Comparison of ENCODE assay signal across 14 cellular contexts in the genomic region with DNA sequence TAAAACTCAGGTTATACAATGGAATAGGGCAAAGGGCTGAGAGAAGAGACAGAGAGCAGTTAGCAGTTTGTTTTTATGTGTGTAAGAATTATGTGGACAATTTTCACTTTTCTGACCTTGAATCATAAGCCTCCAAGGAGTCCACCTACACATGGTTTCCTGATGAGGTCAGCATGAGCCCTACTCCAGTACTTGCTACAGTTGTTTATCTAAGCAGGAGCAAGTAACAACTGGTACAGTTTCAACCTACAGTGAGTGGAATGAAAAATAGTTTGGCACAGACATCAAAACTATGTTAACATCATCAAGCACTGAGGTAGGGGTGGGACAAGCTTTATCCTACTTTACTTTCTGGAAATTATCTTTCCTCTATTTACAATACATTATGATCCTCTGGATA.
DNase-seq lines count a peak whose midpoint lies in the region; ATAC-seq and TF ChIP-seq lines count a peak whose summit lies in the region.
"Had no signal": no experiment of that assay in that cellular context is flagged by ENCODE, and none has a peak within 500 bp of the region (broad histone marks: within the 10 kb centered on the region; RNA-seq: fewer than 3 reads in every experiment).

No MANE protein-coding gene starts in this region.

- TF ChIP-seq POLR2A in GM18505 (IDR thresholded peaks at IDR 0.05; ENCODE audit: borderline replicate concordance, extremely low read depth, insufficient read depth, insufficient read length), result no peak
- TF ChIP-seq POLR2A in ovary (IDR thresholded peaks at IDR 0.05), result no peak

- DNase-seq in AG09309 (ENCODE audit: low read depth), result peak; percentile 13
- DNase-seq in HT1080 (ENCODE audit: low read depth), result peak; percentile 13
- no peak for DNase-seq in chondrocyte (ENCODE audit: low spot score)
- DNase-seq in left lung, result no peak
- no peak for DNase-seq in activated naive CD4-positive, alpha-beta T cell treated with anti-CD3 and anti-CD28 coated beads, Interleukin-2, amount 50 U/mL, for 16 hours
- DNase-seq in ovary, result no peak
- DNase-seq: activated CD4-positive, CD25-positive, alpha-beta regulatory T cell; activated T-cell treated with anti-CD3 and anti-CD28 coated beads, Interleukin-2, amount 50 U/mL, for 4 hours; BE2C; body of pancreas; stimulated activated CD4-positive, alpha-beta T cell treated with anti-CD3 and anti-CD28 coated beads, Interleukin-2, amount 100 ng/mL, for 48 hours had no signal

- no peaks in the 10 kb centered on the region for H3K27me3 Mint-ChIP-seq in chondrocyte (ENCODE audit: low read depth)

- peaks cover 14% of the 10 kb centered on the region for H3K36me3 Mint-ChIP-seq in chondrocyte (ENCODE audit: low read depth)
- H3K36me3 Mint-ChIP-seq: stimulated activated effector memory CD8-positive, alpha-beta T cell treated with anti-CD3 and anti-CD28 coated beads, Interleukin-12 subunit alpha, Interleukin-12 subunit beta, amount 100 ng/mL, for 72 hours had no signal

- H3K27me3 ChIP-seq in left lung (no peaks in the 10 kb centered on the region), ovary (no peaks in the 10 kb centered on the region)
- H3K27me3 ChIP-seq: BE2C, body of pancreas had no signal

- TF ChIP-seq CTCF in AG09309 (IDR thresholded peaks at IDR 0.05; ENCODE audit: control insufficient read depth, insufficient read depth, low read depth, low read length, missing control alignments) (no peak), chondrocyte (IDR thresholded peaks at IDR 0.05) (peak; percentile 27), left lung (IDR thresholded peaks at IDR 0.05) (no peak), ovary (IDR thresholded peaks at IDR 0.05) (no peak)

- H3K4me3 Mint-ChIP-seq in chondrocyte (ENCODE audit: unreplicated experiment), result no peak overlapping the region
- H3K4me3 Mint-ChIP-seq: activated T-cell treated with anti-CD3 and anti-CD28 coated beads, Interleukin-2, amount 50 U/mL, for 4 hours; stimulated activated effector memory CD8-positive, alpha-beta T cell treated with anti-CD3 and anti-CD28 coated beads, Interleukin-12 subunit alpha, Interleukin-12 subunit beta, amount 100 ng/mL, for 72 hours had no signal

- H3K27ac ChIP-seq in left lung (no peak overlapping the region), ovary (no peak overlapping the region)
- H3K27ac ChIP-seq: body of pancreas had no signal

- peaks cover 27% of the 10 kb centered on the region for H3K9me3 Mint-ChIP-seq in chondrocyte (ENCODE audit: low read depth)

- peaks cover 0 to 8% of the 10 kb centered on the region in 2 donors for H3K9me3 ChIP-seq in left lung
- peaks cover 0 to 4% of the 10 kb centered on the region in 2 donors for H3K9me3 ChIP-seq in ovary
- H3K9me3 ChIP-seq: BE2C had no signal

- peak overlapping the region; percentile 67 for H3K27ac Mint-ChIP-seq in chondrocyte (ENCODE audit: unreplicated experiment)
- H3K27ac Mint-ChIP-seq: stimulated activated effector memory CD8-positive, alpha-beta T cell treated with anti-CD3 and anti-CD28 coated beads, Interleukin-12 subunit alpha, Interleukin-12 subunit beta, amount 100 ng/mL, for 72 hours had no signal

- TF ChIP-seq EP300 in ovary (IDR thresholded peaks at IDR 0.05), result no peak

- H3K36me3 ChIP-seq in left lung (no peaks in the 10 kb centered on the region), ovary (no peaks in the 10 kb centered on the region)
- H3K36me3 ChIP-seq: BE2C had no signal

- ATAC-seq in left lung (peak; percentile 98), GM18505 (IDR thresholded peaks at IDR 0.05; ENCODE audit: unreplicated experiment) (no peak), HG03460 (IDR thresholded peaks at IDR 0.05; ENCODE audit: unreplicated experiment) (no peak)
- ATAC-seq: activated T-cell treated with anti-CD3 and anti-CD28 coated beads, Interleukin-2, amount 50 U/mL, for 4 hours; body of pancreas; stimulated activated effector memory CD8-positive, alpha-beta T cell treated with anti-CD3 and anti-CD28 coated beads, Interleukin-12 subunit alpha, Interleukin-12 subunit beta, amount 100 ng/mL, for 72 hours had no signal

- H3K4me3 ChIP-seq in AG09309 (ENCODE audit: control insufficient read depth, low read depth, low read length), result no peak overlapping the region
- H3K4me3 ChIP-seq in left lung, result no peak overlapping the region
- no peak overlapping the region for H3K4me3 ChIP-seq in ovary
- H3K4me3 ChIP-seq: body of pancreas had no signal

- intact Hi-C loops in left lung (cut with DNase I), result no loop called here
- intact Hi-C loops in ovary (cut with DNase I), result no loop called here

- H3K4me1 ChIP-seq in left lung (no peaks in the 10 kb centered on the region), ovary (ENCODE audit: insufficient read depth) (no peaks in the 10 kb centered on the region)
- H3K4me1 ChIP-seq: BE2C, body of pancreas had no signal

- peaks cover 35% of the 10 kb centered on the region for H3K4me1 Mint-ChIP-seq in chondrocyte (ENCODE audit: low read depth)
- H3K4me1 Mint-ChIP-seq: stimulated activated effector memory CD8-positive, alpha-beta T cell treated with anti-CD3 and anti-CD28 coated beads, Interleukin-12 subunit alpha, Interleukin-12 subunit beta, amount 100 ng/mL, for 72 hours had no signal

Comparison
In these comparisons a context has a peak if more than half of its experiments do, and no peak if none do; other contexts are left out.
1. DNase-seq: peak in AG09309 (single experiment) and HT1080 (single experiment); none in chondrocyte (single experiment), left lung (0 of 2), activated naive CD4-positive, alpha-beta T cell treated with anti-CD3 and anti-CD28 coated beads, Interleukin-2, amount 50 U/mL, for 16 hours (single experiment) and ovary (0 of 5).